ENCODE assay signal across 1 cellular context in the genomic region with DNA sequence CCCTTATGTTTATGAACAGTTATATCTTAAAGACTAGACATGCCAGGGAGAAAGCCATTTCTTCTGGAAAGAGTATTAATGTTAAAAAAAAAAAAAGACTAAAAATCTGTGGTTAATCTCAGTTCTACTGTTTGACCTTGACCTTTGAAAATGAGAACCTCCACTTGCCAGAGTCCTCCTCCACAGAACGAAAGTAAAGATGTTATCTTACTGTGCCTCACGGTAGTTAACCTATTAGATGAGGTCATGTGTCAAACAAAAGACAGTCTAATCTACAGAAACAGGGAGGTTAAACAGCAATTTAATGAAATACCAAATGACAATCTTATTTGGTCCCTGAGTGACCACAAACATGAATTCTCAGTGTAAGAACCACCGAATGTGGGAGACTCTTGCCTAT.
TF ChIP-seq lines count a peak whose summit lies in the region.

No MANE protein-coding gene starts in this region.

TF ChIP-seq in K562, 482 proteins besides CTCF, POLR2A, EP300 and RAD21 (continued from another document):
- TF ChIP-seq SOX6 (IDR thresholded peaks at IDR 0.05) = peak; percentile 83
- TF ChIP-seq WHSC1 (IDR thresholded peaks at IDR 0.05; ENCODE audit: low read length) = no peak
- TF ChIP-seq PHTF2 (CRISPR knock-in tag; IDR thresholded peaks at IDR 0.05) = no peak
- no peak for TF ChIP-seq ZKSCAN1 (IDR thresholded peaks at IDR 0.05; ENCODE audit: low read depth, low read length)
- no peak for TF ChIP-seq MECOM (CRISPR knock-in tag; IDR thresholded peaks at IDR 0.05)
- TF ChIP-seq MBD2 (IDR thresholded peaks at IDR 0.05; ENCODE audit: borderline replicate concordance, low read depth) = no peak
- no peak for TF ChIP-seq SAFB (IDR thresholded peaks at IDR 0.05; ENCODE audit: borderline replicate concordance, low read depth, low read length)
- TF ChIP-seq XRCC3 (IDR thresholded peaks at IDR 0.05) = no peak
- no peak for TF ChIP-seq CEBPB (tag; IDR thresholded peaks at IDR 0.05)
- TF ChIP-seq, protein P1, sequence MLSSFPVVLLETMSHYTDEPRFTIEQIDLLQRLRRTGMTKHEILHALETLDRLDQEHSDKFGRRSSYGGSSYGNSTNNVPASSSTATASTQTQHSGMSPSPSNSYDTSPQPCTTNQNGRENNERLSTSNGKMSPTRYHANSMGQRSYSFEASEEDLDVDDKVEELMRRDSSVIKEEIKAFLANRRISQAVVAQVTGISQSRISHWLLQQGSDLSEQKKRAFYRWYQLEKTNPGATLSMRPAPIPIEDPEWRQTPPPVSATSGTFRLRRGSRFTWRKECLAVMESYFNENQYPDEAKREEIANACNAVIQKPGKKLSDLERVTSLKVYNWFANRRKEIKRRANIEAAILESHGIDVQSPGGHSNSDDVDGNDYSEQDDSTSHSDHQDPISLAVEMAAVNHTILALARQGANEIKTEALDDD (IDR thresholded peaks at IDR 0.05) = peak; percentile 34
- peak; percentile 96 for TF ChIP-seq ESRRA (IDR thresholded peaks at IDR 0.05; ENCODE audit: borderline replicate concordance, low read depth)
- TF ChIP-seq NFE2L1 (tag; IDR thresholded peaks at IDR 0.05; ENCODE audit: borderline replicate concordance, low read depth) = no peak
- no peak for TF ChIP-seq MCM7 (IDR thresholded peaks at IDR 0.05)
- no peak for TF ChIP-seq MYNN (IDR thresholded peaks at IDR 0.05)
- TF ChIP-seq MYNN (CRISPR knock-in tag; IDR thresholded peaks at IDR 0.05) = no peak
- no peak for TF ChIP-seq DMBX1 (CRISPR knock-in tag; IDR thresholded peaks at IDR 0.05; ENCODE audit: borderline replicate concordance)
- 0 out of 2 replicates have a peak, but pooled peaks have one; percentile 41 for TF ChIP-seq FOXJ2 (tag; IDR thresholded peaks at IDR 0.05)
- no peak for TF ChIP-seq CREM (IDR thresholded peaks at IDR 0.05; ENCODE audit: low read depth)
- TF ChIP-seq JUN (IDR thresholded peaks at IDR 0.05; ENCODE audit: borderline replicate concordance, low read depth, low read length) = peak; percentile 46; the same call in 1 of the 2 replicates
- TF ChIP-seq JUN (CRISPR knock-in tag; IDR thresholded peaks at IDR 0.05; ENCODE audit: borderline replicate concordance) = no peak
- TF ChIP-seq ZNF707 (CRISPR knock-in tag; conservative IDR thresholded peaks at IDR 0.05) = no peak
- TF ChIP-seq, protein P2, sequence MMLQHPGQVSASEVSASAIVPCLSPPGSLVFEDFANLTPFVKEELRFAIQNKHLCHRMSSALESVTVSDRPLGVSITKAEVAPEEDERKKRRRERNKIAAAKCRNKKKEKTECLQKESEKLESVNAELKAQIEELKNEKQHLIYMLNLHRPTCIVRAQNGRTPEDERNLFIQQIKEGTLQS (IDR thresholded peaks at IDR 0.05) = peak; percentile 51; the same call in 1 of the 2 replicates
- TF ChIP-seq, protein P2 (CRISPR knock-in tag; conservative IDR thresholded peaks at IDR 0.05) = no peak
- peak; percentile 58; the same call in 1 of the 2 replicates for TF ChIP-seq NR2C1 (IDR thresholded peaks at IDR 0.05)
- peak; percentile 74 for TF ChIP-seq NR2C1 (tag; IDR thresholded peaks at IDR 0.05)
- TF ChIP-seq, protein P3, sequence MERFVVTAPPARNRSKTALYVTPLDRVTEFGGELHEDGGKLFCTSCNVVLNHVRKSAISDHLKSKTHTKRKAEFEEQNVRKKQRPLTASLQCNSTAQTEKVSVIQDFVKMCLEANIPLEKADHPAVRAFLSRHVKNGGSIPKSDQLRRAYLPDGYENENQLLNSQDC (CRISPR knock-in tag; IDR thresholded peaks at IDR 0.05) = no peak
- TF ChIP-seq, protein P4, sequence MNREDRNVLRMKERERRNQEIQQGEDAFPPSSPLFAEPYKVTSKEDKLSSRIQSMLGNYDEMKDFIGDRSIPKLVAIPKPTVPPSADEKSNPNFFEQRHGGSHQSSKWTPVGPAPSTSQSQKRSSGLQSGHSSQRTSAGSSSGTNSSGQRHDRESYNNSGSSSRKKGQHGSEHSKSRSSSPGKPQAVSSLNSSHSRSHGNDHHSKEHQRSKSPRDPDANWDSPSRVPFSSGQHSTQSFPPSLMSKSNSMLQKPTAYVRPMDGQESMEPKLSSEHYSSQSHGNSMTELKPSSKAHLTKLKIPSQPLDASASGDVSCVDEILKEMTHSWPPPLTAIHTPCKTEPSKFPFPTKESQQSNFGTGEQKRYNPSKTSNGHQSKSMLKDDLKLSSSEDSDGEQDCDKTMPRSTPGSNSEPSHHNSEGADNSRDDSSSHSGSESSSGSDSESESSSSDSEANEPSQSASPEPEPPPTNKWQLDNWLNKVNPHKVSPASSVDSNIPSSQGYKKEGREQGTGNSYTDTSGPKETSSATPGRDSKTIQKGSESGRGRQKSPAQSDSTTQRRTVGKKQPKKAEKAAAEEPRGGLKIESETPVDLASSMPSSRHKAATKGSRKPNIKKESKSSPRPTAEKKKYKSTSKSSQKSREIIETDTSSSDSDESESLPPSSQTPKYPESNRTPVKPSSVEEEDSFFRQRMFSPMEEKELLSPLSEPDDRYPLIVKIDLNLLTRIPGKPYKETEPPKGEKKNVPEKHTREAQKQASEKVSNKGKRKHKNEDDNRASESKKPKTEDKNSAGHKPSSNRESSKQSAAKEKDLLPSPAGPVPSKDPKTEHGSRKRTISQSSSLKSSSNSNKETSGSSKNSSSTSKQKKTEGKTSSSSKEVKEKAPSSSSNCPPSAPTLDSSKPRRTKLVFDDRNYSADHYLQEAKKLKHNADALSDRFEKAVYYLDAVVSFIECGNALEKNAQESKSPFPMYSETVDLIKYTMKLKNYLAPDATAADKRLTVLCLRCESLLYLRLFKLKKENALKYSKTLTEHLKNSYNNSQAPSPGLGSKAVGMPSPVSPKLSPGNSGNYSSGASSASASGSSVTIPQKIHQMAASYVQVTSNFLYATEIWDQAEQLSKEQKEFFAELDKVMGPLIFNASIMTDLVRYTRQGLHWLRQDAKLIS (CRISPR knock-in tag; IDR thresholded peaks at IDR 0.05) = no peak
- TF ChIP-seq PURB (CRISPR knock-in tag; IDR thresholded peaks at IDR 0.05; ENCODE audit: low read depth) = no peak
- TF ChIP-seq, protein P5, sequence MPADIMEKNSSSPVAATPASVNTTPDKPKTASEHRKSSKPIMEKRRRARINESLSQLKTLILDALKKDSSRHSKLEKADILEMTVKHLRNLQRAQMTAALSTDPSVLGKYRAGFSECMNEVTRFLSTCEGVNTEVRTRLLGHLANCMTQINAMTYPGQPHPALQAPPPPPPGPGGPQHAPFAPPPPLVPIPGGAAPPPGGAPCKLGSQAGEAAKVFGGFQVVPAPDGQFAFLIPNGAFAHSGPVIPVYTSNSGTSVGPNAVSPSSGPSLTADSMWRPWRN (IDR thresholded peaks at IDR 0.05; ENCODE audit: low read depth) = peak; percentile 71
TF ChIP-seq in K562: peak in this region for 25.
